28 cellular contexts compared by ENCODE assay signal in genomic region chr17:79361221-79361734, GRCh38.
"Had no signal": no experiment of that assay in that cellular context is flagged by ENCODE, and none has a peak within 500 bp of the region (broad histone marks: within the 10 kb centered on the region; RNA-seq: fewer than 3 reads in every experiment).

No MANE protein-coding gene starts in this region.

- H3K27ac ChIP-seq: ascending aorta, body of pancreas, SJSA1 had no signal

- H3K9me3 ChIP-seq: ascending aorta, body of pancreas, MG63, SJSA1 had no signal

- H3K4me3 ChIP-seq: ascending aorta, body of pancreas, MG63, SJSA1 had no signal

- H3K36me3 ChIP-seq: ascending aorta, MG63, SJSA1 had no signal

- H3K4me1 Mint-ChIP-seq: activated CD4-positive, alpha-beta T cell treated with anti-CD3 and anti-CD28 coated beads, Interleukin-2, amount 10 ng/mL, durations not matched to agents 7 days and 5 days; activated naive CD4-positive, alpha-beta T cell treated with anti-CD3 and anti-CD28 coated beads, Interleukin-2, amount 50 U/mL, for 24 hours had no signal

- H3K9me3 Mint-ChIP-seq: activated CD4-positive, alpha-beta memory T cell treated with anti-CD3 and anti-CD28 coated beads for 36 hours; activated CD4-positive, alpha-beta T cell treated with anti-CD3 and anti-CD28 coated beads, Interleukin-2, amount 10 ng/mL, durations not matched to agents 7 days and 5 days; activated naive CD4-positive, alpha-beta T cell treated with anti-CD3 and anti-CD28 coated beads, Interleukin-2, amount 50 U/mL, for 24 hours; activated T-helper 1 cell treated with anti-CD3 and anti-CD28 coated beads, Interleukin-12 subunit alpha, Interleukin-12 subunit beta, Interleukin-2, Interleukin-4 antibody, amounts not matched to agents 30 ng/mL and 10 ng/mL and 1 ng/mL, durations not matched to agents 14 hours and 24 hours and 36 hours had no signal

- H3K27me3 Mint-ChIP-seq: activated CD4-positive, alpha-beta T cell treated with anti-CD3 and anti-CD28 coated beads, Interleukin-2, amount 10 ng/mL, durations not matched to agents 7 days and 5 days had no signal

- DNase-seq: activated CD4-positive, alpha-beta memory T cell treated with anti-CD3 and anti-CD28 coated beads for 36 hours; activated CD4-positive, alpha-beta T cell treated with anti-CD3 and anti-CD28 coated beads, Interleukin-2, amount 10 ng/mL, durations not matched to agents 7 days and 5 days; activated CD4-positive, CD25-positive, alpha-beta regulatory T cell; activated CD8-positive, alpha-beta memory T cell treated with anti-CD3 and anti-CD28 coated beads for 24 hours; activated effector memory CD4-positive, alpha-beta T cell treated with Interleukin-2 at 50 U/mL for 16 hours; activated naive CD4-positive, alpha-beta T cell; body of pancreas; central memory CD4-positive, alpha-beta T cell; MG63; MV-4-11; NCI-H1417 treated with DMSO at 0.1 percent for 48 hours; NCI-H1694 treated with DMSO at 0.1 percent for 48 hours; NCI-H2029 treated with DMSO at 0.1 percent for 48 hours; NCI-H446; NCI-H526; NCI-H82; NK-92 treated with Interleukin-12 subunit alpha and Interleukin-12 subunit beta, amount 100 ng/mL, for 24 hours; OCI-M1; RPMI8226; SHP77; T-helper 17 cell; T-helper 9 cell had no signal

- H3K27ac Mint-ChIP-seq: activated CD4-positive, alpha-beta memory T cell treated with anti-CD3 and anti-CD28 coated beads for 36 hours; activated CD4-positive, alpha-beta T cell treated with anti-CD3 and anti-CD28 coated beads, Interleukin-2, amount 10 ng/mL, durations not matched to agents 7 days and 5 days; activated naive CD4-positive, alpha-beta T cell treated with anti-CD3 and anti-CD28 coated beads, Interleukin-2, amount 50 U/mL, for 24 hours; activated T-helper 1 cell treated with anti-CD3 and anti-CD28 coated beads, Interleukin-12 subunit alpha, Interleukin-12 subunit beta, Interleukin-2, Interleukin-4 antibody, amounts not matched to agents 30 ng/mL and 10 ng/mL and 1 ng/mL, durations not matched to agents 14 hours and 24 hours and 36 hours; T-helper 17 cell had no signal

- H3K4me1 ChIP-seq: ascending aorta, body of pancreas, SJSA1 had no signal

- ATAC-seq: body of pancreas, HepG2, Panc1, T-helper 17 cell had no signal

- H3K36me3 Mint-ChIP-seq: activated CD4-positive, alpha-beta memory T cell treated with anti-CD3 and anti-CD28 coated beads for 36 hours; activated naive CD4-positive, alpha-beta T cell treated with anti-CD3 and anti-CD28 coated beads, Interleukin-2, amount 50 U/mL, for 24 hours had no signal

- H3K4me3 Mint-ChIP-seq: activated CD4-positive, alpha-beta memory T cell treated with anti-CD3 and anti-CD28 coated beads for 36 hours; activated CD4-positive, alpha-beta T cell treated with anti-CD3 and anti-CD28 coated beads, Interleukin-2, amount 10 ng/mL, durations not matched to agents 7 days and 5 days; activated naive CD4-positive, alpha-beta T cell treated with anti-CD3 and anti-CD28 coated beads, Interleukin-2, amount 50 U/mL, for 24 hours; activated T-helper 1 cell treated with anti-CD3 and anti-CD28 coated beads, Interleukin-12 subunit alpha, Interleukin-12 subunit beta, Interleukin-2, Interleukin-4 antibody, amounts not matched to agents 30 ng/mL and 10 ng/mL and 1 ng/mL, durations not matched to agents 14 hours and 24 hours and 36 hours; T-helper 17 cell had no signal
